11 cellular contexts compared by ENCODE assay signal in the genomic region with DNA sequence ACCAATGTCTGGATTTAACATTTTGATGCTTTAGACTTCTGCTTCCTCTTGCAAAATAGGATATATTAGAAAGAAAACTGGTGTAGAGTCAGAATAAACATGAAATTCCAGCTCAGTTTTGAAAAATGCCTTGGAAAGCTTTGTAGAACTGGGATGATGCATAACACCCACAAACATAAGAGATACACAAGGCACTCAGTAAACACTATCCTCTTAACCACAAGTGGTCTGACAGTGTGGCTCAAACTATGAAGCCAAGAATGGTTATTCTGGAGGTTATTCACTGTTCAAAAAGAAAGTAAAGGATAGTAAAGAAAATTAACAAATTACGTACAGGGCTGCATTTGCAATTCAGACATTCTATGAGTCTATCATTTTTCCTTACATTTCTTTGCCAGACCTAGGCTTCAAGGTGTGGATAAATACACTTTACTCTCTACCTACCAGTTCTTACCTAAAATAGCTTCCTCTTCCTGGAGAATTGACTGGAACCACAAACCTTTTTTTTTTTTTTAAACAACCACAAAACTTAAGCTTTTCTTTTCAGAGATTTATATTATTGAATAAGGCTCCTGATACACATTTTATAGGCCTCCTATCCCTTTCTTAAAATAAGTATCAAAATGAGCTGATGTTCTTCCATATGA. TPM values are rescaled to one million over a fixed set of nuclear protein-coding genes. Genes with fewer than 3 reads are reported as not detected.
DNase-seq lines count a peak whose midpoint lies in the region; ATAC-seq, FAIRE-seq and TF ChIP-seq lines count a peak whose summit lies in the region.
"Had no signal": no experiment of that assay in that cellular context is flagged by ENCODE, and none has a peak within 500 bp of the region (broad histone marks: within the 10 kb centered on the region; RNA-seq: fewer than 3 reads in every experiment).

No MANE protein-coding gene starts in this region.

- H3K79me2 ChIP-seq in GM23248 (ENCODE audit: insufficient read depth) (peaks cover 58% of the 10 kb centered on the region), GM12878 (ENCODE audit: control insufficient read depth, insufficient read depth, low read length) (no peaks in the 10 kb centered on the region; the same call in 1 of the 2 replicates), Karpas-422 (ENCODE audit: low read length) (peaks cover 68% of the 10 kb centered on the region)

- TF ChIP-seq RAD21 in GM12878 (IDR thresholded peaks at IDR 0.05; ENCODE audit: insufficient read depth, low read depth, low read length), result no peak

- POLR2A ChIA-PET in CD8-positive, alpha-beta memory T cell (lab: Charles Lee), result interaction anchor here (0.9 to 1.2 kb wide), 2 partner anchors 12 to 86 kb away, joined by 3 read pairs; no protein-coding TSS in a partner anchor
- POLR2A ChIA-PET in GM12878 (lab: Charles Lee), result interaction anchor here (1.4 to 2.7 kb wide), 2 partner anchors 10 to 13 kb away, joined by 5 to 12 read pairs; a partner anchor contains a TSS

- H3K4me1 ChIP-seq in CD8-positive, alpha-beta memory T cell (ENCODE audit: insufficient read depth, low read length), result peaks cover 16% of the 10 kb centered on the region
- H3K4me1 ChIP-seq in GM23248 (ENCODE audit: insufficient read depth) (peaks cover 22% of the 10 kb centered on the region), GM12878 (ENCODE audit: control insufficient read depth, insufficient read depth, low read length) (peaks cover 7% of the 10 kb centered on the region; the same call in 1 of the 2 replicates), mucosa of stomach (ENCODE audit: control insufficient read depth, insufficient read depth, low read length) (peaks cover 60% of the 10 kb centered on the region), psoas muscle (no peaks in the 10 kb centered on the region), Karpas-422 (ENCODE audit: low read length) (peaks cover 6% of the 10 kb centered on the region; the same call in 1 of the 2 replicates)
- H3K4me1 ChIP-seq: foreskin keratinocyte had no signal

- peak overlapping the region; percentile 33; the same call in 1 of the 2 replicates for H3K9ac ChIP-seq in GM23248
- H3K9ac ChIP-seq in GM12878 (ENCODE audit: control insufficient read depth, insufficient read depth, low read length), result no peak overlapping the region
- H3K9ac ChIP-seq in mucosa of stomach (ENCODE audit: low read length), result peak overlapping the region; percentile 5
- no peak overlapping the region for H3K9ac ChIP-seq in Karpas-422 (ENCODE audit: low read length)

- no peak for TF ChIP-seq EP300 in GM12878 (IDR thresholded peaks at IDR 0.05; ENCODE audit: borderline replicate concordance in 1 of 2, control insufficient read depth in 1 of 2, low read depth in 2 of 2, low read length in 2 of 2)

- no peak for TF ChIP-seq POLR2A in GM12878 (IDR thresholded peaks at IDR 0.05; ENCODE audit: low read depth, low read length)
- TF ChIP-seq POLR2A in lower leg skin (IDR thresholded peaks at IDR 0.05), result no peak

- FAIRE-seq in GM12878 (lab: Jason Lieb, UNC), result no peak

- no peak for TF ChIP-seq CTCF in GM12878 (IDR thresholded peaks at IDR 0.05 in 2 of 3, conservative IDR thresholded peaks at IDR 0.05 in 1 of 3; ENCODE audit: control insufficient read depth in 2 of 3, extremely low read depth in 1 of 3, insufficient read depth in 1 of 3, low read depth in 3 of 3, low read length in 3 of 3)
- TF ChIP-seq CTCF in psoas muscle (IDR thresholded peaks at IDR 0.05), result no peak
- no peak for TF ChIP-seq CTCF in lower leg skin (IDR thresholded peaks at IDR 0.05)

- H3K4me2 ChIP-seq in GM23248 (ENCODE audit: unreplicated experiment) (peak overlapping the region; percentile 60), GM12878 (ENCODE audit: control insufficient read depth, insufficient read depth) (no peak overlapping the region; the same call in 1 of the 2 replicates), Karpas-422 (ENCODE audit: low read depth, low read length, poor library complexity, severe bottlenecking) (no peak overlapping the region)

- peaks cover 19 to 41% (median 30%) of the 10 kb centered on the region in 3 donors for H3K4me1 Mint-ChIP-seq in CD8-positive, alpha-beta memory T cell

- no peak overlapping the region for H3K4me3 ChIP-seq in CD8-positive, alpha-beta memory T cell (ENCODE audit: low read length)
- peak overlapping the region; percentile 13; the same call in 1 of the 2 replicates for H3K4me3 ChIP-seq in GM23248
- H3K4me3 ChIP-seq in GM12878, result no peak overlapping the region
- no peak overlapping the region for H3K4me3 ChIP-seq in mucosa of stomach (ENCODE audit: low read length)
- no peak overlapping the region for H3K4me3 ChIP-seq in psoas muscle
- H3K4me3 ChIP-seq in Karpas-422 (ENCODE audit: low read length), result no peak overlapping the region
- no peak overlapping the region for H3K4me3 ChIP-seq in lower leg skin (ENCODE audit: low read depth, poor library complexity, severe bottlenecking)

- no peaks in the 10 kb centered on the region for H3K27me3 Mint-ChIP-seq in CD8-positive, alpha-beta memory T cell

- ATAC-seq in GM12878 (peak; percentile 40; the same call in 2 of the 3 replicates), psoas muscle (no peak), GM19328 (IDR thresholded peaks at IDR 0.05; ENCODE audit: unreplicated experiment) (no peak)
- ATAC-seq: foreskin keratinocyte, left colon had no signal

- peaks cover 28% of the 10 kb centered on the region for H3F3A ChIP-seq in GM23248 (ENCODE audit: insufficient read depth)

- WGBS in GM23248 (ENCODE audit: low coverage in 1 of 2, low lambda C conversion rate in 2 of 2, missing lambda C conversion rate in 2 of 2), 2 experiments, result 56 to 67% methylated on average over 1 of the region's 1 CpG
- 94% methylated on average over 1 of the region's 1 CpG for WGBS in GM12878 (ENCODE audit: insufficient coverage, insufficient replicate concordance, low lambda C conversion rate, missing lambda C conversion rate)
- 95 to 100% (median 97%) methylated on average over 1 of the region's 1 CpG for WGBS in psoas muscle, 3 donors
- 83 to 90% methylated on average over 1 of the region's 1 CpG for WGBS in lower leg skin, 2 donors

- BruUV-seq in GM12878 (replicated peaks; lab: Mats Ljungman, UMichigan), result TSS peak; percentile 25

- in situ Hi-C loops in GM23248 (cut with MboI) (no loop called here), GM12878 (cut with MboI) (no loop called here)

- H3K9me2 ChIP-seq in GM23248 (ENCODE audit: insufficient read depth) (no peaks in the 10 kb centered on the region), Karpas-422 (replicated peaks; ENCODE audit: insufficient read depth, low read length) (no peaks in the 10 kb centered on the region)

- H3K9me3 Mint-ChIP-seq in CD8-positive, alpha-beta memory T cell, result no peaks in the 10 kb centered on the region

- H3K4me3 Mint-ChIP-seq in CD8-positive, alpha-beta memory T cell, result peak overlapping the region in 5 of 7 donors; percentile 5 to 55 (median 25)

- RAD21 ChIA-PET in GM12878 (lab: Charles Lee; ENCODE audit: unreplicated experiment), result interaction anchor here (1.6 to 2.2 kb wide), 2 partner anchors 11 to 29 kb away, joined by 4 to 9 read pairs; no protein-coding TSS in a partner anchor

- no peaks in the 10 kb centered on the region for H3K36me3 ChIP-seq in CD8-positive, alpha-beta memory T cell (ENCODE audit: insufficient read depth, low read length)
- H3K36me3 ChIP-seq in GM23248 (ENCODE audit: low read depth) (no peaks in the 10 kb centered on the region), GM12878 (ENCODE audit: control insufficient read depth in 2 of 2, insufficient read depth in 2 of 2, low read length in 1 of 2) (no peaks in the 10 kb centered on the region), mucosa of stomach (ENCODE audit: control insufficient read depth, insufficient read depth, low read length) (no peaks in the 10 kb centered on the region), psoas muscle (ENCODE audit: insufficient read depth in 1 of 2, low read depth in 1 of 2) (peaks cover 0 to 14% of the 10 kb centered on the region in 2 donors), Karpas-422 (ENCODE audit: insufficient read depth, low read length) (peaks cover 7% of the 10 kb centered on the region; the same call in 1 of the 2 replicates)

- H3K27me3 ChIP-seq in CD8-positive, alpha-beta memory T cell (ENCODE audit: insufficient read depth, low read length, poor library complexity, severe bottlenecking), result no peaks in the 10 kb centered on the region
- H3K27me3 ChIP-seq in GM23248 (replicated peaks; ENCODE audit: insufficient read depth) (no peaks in the 10 kb centered on the region), GM12878 (replicated peaks in 1 of 2; ENCODE audit: control insufficient read depth in 2 of 2, insufficient read depth in 2 of 2, low read length in 1 of 2) (no peaks in the 10 kb centered on the region), mucosa of stomach (ENCODE audit: control insufficient read depth, insufficient read depth, low read length) (no peaks in the 10 kb centered on the region), psoas muscle (ENCODE audit: insufficient read depth in 3 of 3, low read length in 2 of 3) (no peaks in the 10 kb centered on the region), Karpas-422 (ENCODE audit: low read length) (no peaks in the 10 kb centered on the region)
- H3K27me3 ChIP-seq: foreskin keratinocyte had no signal

- peaks cover 4 to 17% (median 8%) of the 10 kb centered on the region in 3 donors for H3K36me3 Mint-ChIP-seq in CD8-positive, alpha-beta memory T cell

- H4K20me1 ChIP-seq in GM23248 (ENCODE audit: insufficient read depth) (no peaks in the 10 kb centered on the region), GM12878 (ENCODE audit: control insufficient read depth, insufficient read depth) (no peaks in the 10 kb centered on the region), Karpas-422 (ENCODE audit: insufficient read depth, low read depth, low read length) (no peaks in the 10 kb centered on the region)

- no peak overlapping the region for H2AFZ ChIP-seq in GM23248
- no peak overlapping the region for H2AFZ ChIP-seq in GM12878 (ENCODE audit: control insufficient read depth, low read depth, low read length)
- H2AFZ ChIP-seq in Karpas-422 (ENCODE audit: low read length), result no peak overlapping the region

- intact Hi-C loops in GM12878 (cut with micrococcal nuclease; ENCODE audit: unreplicated experiment) (no loop called here), psoas muscle (cut with DNase I) (no loop called here), lower leg skin (cut with DNase I; ENCODE audit: low total_unique reads) (no loop called here)

- no peaks in the 10 kb centered on the region for H3K9me3 ChIP-seq in CD8-positive, alpha-beta memory T cell (ENCODE audit: low read length)
- H3K9me3 ChIP-seq in GM23248 (ENCODE audit: low read depth) (no peaks in the 10 kb centered on the region), GM12878 (replicated peaks; ENCODE audit: control insufficient read depth, insufficient read depth, low read length) (no peaks in the 10 kb centered on the region), mucosa of stomach (ENCODE audit: control insufficient read depth, low read length) (no peaks in the 10 kb centered on the region), psoas muscle (no peaks in the 10 kb centered on the region), Karpas-422 (ENCODE audit: low read length) (no peaks in the 10 kb centered on the region)

- CTCF ChIA-PET in CD8-positive, alpha-beta memory T cell (lab: Charles Lee), result interaction anchor here (3.0 kb wide), 1 partner anchor 10 kb away, joined by 15 read pairs; a partner anchor contains a TSS
- CTCF ChIA-PET in GM12878 (lab: Yijun Ruan, JAX), result interaction anchor here (0.6 to 2.4 kb wide), 6 partner anchors 11 to 1009 kb away, joined by 3 to 7 read pairs (median 3); no protein-coding TSS in a partner anchor

- H3K27ac ChIP-seq in CD8-positive, alpha-beta memory T cell (ENCODE audit: low read depth, low read length), result no peak overlapping the region
- H3K27ac ChIP-seq in GM23248 (peak overlapping the region; percentile 60), GM12878 (ENCODE audit: control insufficient read depth, insufficient read depth) (no peak overlapping the region), psoas muscle (no peak overlapping the region), Karpas-422 (ENCODE audit: low read length) (no peak overlapping the region)
- H3K27ac ChIP-seq: foreskin keratinocyte had no signal

- H3K27ac Mint-ChIP-seq in CD8-positive, alpha-beta memory T cell, result peak overlapping the region in 6 of 8 donors; percentile 19 to 85 (median 58)

- peak in 2 of 5 donors; percentile 17 to 19 for DNase-seq in CD8-positive, alpha-beta memory T cell
- DNase-seq in GM23248 (peak; percentile 80), GM12878 (ENCODE audit: low read depth, low spot score) (no peak), psoas muscle (no peak), Karpas-422 (no peak), lower leg skin (ENCODE audit: low spot score in 2 of 2) (no peak)
- DNase-seq: foreskin keratinocyte, left colon, NCI-H510A had no signal

- SMC1A ChIA-PET in GM12878 (lab: Charles Lee; ENCODE audit: uncharacterized antibody, unreplicated experiment), result interaction anchor here (0.6 to 1.8 kb wide), 11 partner anchors 11 to 122 kb away, joined by 3 to 15 read pairs (median 3); no protein-coding TSS in a partner anchor

RNA-seq across cellular contexts. Expression of a gene that starts 9.0 kb away (rescaled TPM):
- 10 to 100 TPM; 23.4 to 24.5 TPM for total RNA-seq in CD8-positive, alpha-beta memory T cell
- polyA plus RNA-seq in CD8-positive, alpha-beta memory T cell, result 9.6 TPM
- total RNA-seq in GM23248 (2014; rRNA removed; shearing (Covaris generic)), result 4.9 and 13.3 TPM in 2 replicates
- 2.0 and 2.5 TPM in 2 replicates for polyA plus RNA-seq in GM23248 (2016; fragmentation: Nextera tagmentation; extraction: Ambion mirVana)
- 24.9 and 25.6 TPM in 2 replicates for total RNA-seq in GM12878 (2013; cell fraction: nucleolus; rRNA removed)
- total RNA-seq in GM12878 (2014; rRNA removed), result 11.4 and 14.3 TPM in 2 replicates
- total RNA-seq in GM12878 (2014; rRNA removed; fragmentation: Illumina TruSeq; extraction: Trizol), result 23.7 and 24.8 TPM in 2 replicates
- 14.7 and 15.9 TPM in 2 replicates for total RNA-seq in GM12878 (2021)
- polyA plus RNA-seq in GM12878 (2011; ENCODE audit: low read depth), result 5.2 TPM
- polyA plus RNA-seq in GM12878 (2011; rRNA removed), result 17.6 and 21.3 TPM in 2 replicates
- 4.6 and 7.6 TPM in 2 replicates for polyA plus RNA-seq in GM12878 (2011; cell fraction: cytosol; rRNA removed)
- polyA plus RNA-seq in GM12878 (2011; cell fraction: nucleus; rRNA removed), result 8.6 TPM in 2 replicates
- polyA plus RNA-seq in GM12878 (2012), result 9.4 and 12.3 TPM in 2 replicates
- polyA plus RNA-seq in GM12878 (2014; fragmentation: Illumina TruSeq; extraction: Trizol), result 21.5 and 24.9 TPM in 2 replicates
- 1 to 10 TPM; 4.6 to 6.9 TPM for polyA plus RNA-seq in GM12878 (2014; fragmentation: Nextera tagmentation; extraction: Ambion mirVana)
- polyA plus RNA-seq in GM12878 (2014; rRNA removed), result 9.2 and 10.0 TPM in 2 replicates
- polyA plus RNA-seq in GM12878 (2016; fragmentation: Nextera tagmentation; extraction: Ambion mirVana), result 1 to 10 TPM; 4.5 to 5.2 TPM
- polyA minus RNA-seq in GM12878 (2011; rRNA and poly(A)+ RNA removed), result 20.5 and 30.3 TPM in 2 replicates
- polyA minus RNA-seq in GM12878 (2011; cell fraction: cytosol; rRNA and poly(A)+ RNA removed), result 6.9 and 13.3 TPM in 2 replicates
- 5.8 and 11.3 TPM in 2 replicates for polyA minus RNA-seq in GM12878 (2011; cell fraction: nucleus; rRNA and poly(A)+ RNA removed)
- total RNA-seq in psoas muscle, result 10 to 100 TPM in 1 of 4 donors, 1 to 10 TPM in 3; 7.5 to 10.1 (median 8.6) TPM
- 1 to 10 TPM; 2.0 to 7.8 (median 4.6) TPM for polyA plus RNA-seq in psoas muscle
- total RNA-seq in Karpas-422 (2014; rRNA removed; shearing (Covaris generic); ENCODE audit: low replicate concordance), result 14.1 and 33.7 TPM in 2 replicates
- total RNA-seq in lower leg skin, result 10 to 100 TPM; 17.3 to 34.8 (median 25.7) TPM

Comparison
In these comparisons a context has a peak if more than half of its experiments do, and no peak if none do; other contexts are left out.
1. H3K9ac ChIP-seq: peak in GM23248 (single experiment) and mucosa of stomach (single experiment); none in GM12878 (single experiment) and Karpas-422 (single experiment).